8 cellular contexts compared by ENCODE assay signal in the genomic region with DNA sequence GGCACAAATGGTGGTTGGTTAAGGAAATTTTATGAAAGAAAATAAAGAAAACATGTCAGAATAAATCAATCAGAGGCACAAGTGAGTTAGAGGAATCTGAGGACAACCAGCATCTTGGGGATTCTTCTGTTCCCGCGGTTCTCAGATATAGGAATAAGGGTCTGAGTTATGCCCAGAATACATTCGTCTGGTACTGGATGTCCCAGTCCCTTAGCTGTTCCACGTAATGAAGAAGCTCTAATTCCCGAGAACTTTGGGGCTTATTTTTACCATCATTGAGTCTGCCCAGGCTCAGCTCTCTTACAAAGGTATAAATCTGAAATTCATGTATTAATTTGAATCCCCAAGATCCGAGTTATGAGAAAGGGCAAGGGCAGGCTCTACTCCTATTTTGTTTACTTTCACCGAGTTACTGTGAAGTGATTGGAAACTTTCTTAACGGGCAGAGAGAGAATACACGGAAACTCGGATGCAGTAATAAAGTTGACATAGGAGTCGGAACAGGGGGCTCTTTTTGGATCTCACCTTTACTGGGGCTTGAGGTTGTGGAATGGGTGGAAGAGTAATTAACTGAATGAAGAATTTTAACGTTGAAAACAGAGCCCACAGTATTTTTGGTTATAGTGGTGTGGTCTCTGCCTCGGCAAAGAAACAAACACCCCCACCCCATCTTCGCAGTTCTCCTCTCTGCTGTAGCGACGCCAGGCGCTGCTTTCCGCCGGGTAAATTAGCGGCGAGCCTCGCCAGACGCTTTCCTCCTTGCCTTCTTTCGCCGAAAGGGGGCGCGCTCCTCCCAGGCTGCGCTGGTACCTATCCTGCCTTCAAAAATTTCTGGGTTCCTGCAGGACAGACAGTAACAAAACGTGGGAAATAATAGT. TPM values are rescaled to one million over a fixed set of nuclear protein-coding genes. Genes with fewer than 3 reads are reported as not detected.
DNase-seq lines count a peak whose midpoint lies in the region; ATAC-seq and TF ChIP-seq lines count a peak whose summit lies in the region.

No MANE protein-coding gene starts in this region.

- peak overlapping the region; percentile 97 to 99 for H3K27ac ChIP-seq in SK-N-SH (ENCODE audit: low read depth in 2 of 2, low read length in 1 of 2)

- TF ChIP-seq EP300 in SK-N-SH (IDR thresholded peaks at IDR 0.05; ENCODE audit: borderline replicate concordance in 1 of 2, low read depth in 1 of 2, low read length in 1 of 2), result no peak

- peak overlapping the region; percentile 99 for H3K9ac ChIP-seq in SK-N-SH

- peak overlapping the region; percentile 66 to 87 for H3K4me3 ChIP-seq in SK-N-SH (ENCODE audit: low read depth in 2 of 2, low read length in 1 of 2)

- peaks cover 66% of the 10 kb centered on the region for H3F3A ChIP-seq in SK-N-SH (replicated peaks; ENCODE audit: insufficient read depth)

- no peaks in the 10 kb centered on the region for H3K9me3 ChIP-seq in SK-N-SH

- H3K27me3 Mint-ChIP-seq in activated T-helper 1 cell treated with anti-CD3 and anti-CD28 coated beads, Interleukin-12 subunit alpha, Interleukin-12 subunit beta, Interleukin-2, Interleukin-4 antibody, amounts not matched to agents 30 ng/mL and 10 ng/mL and 1 ng/mL, durations not matched to agents 14 hours and 24 hours and 36 hours (ENCODE audit: insufficient read depth), result peaks cover 63% of the 10 kb centered on the region

- CTCF ChIA-PET in SK-N-SH (lab: Yijun Ruan, JAX), result no interaction called here

- POLR2A ChIA-PET in SK-N-SH (lab: Yijun Ruan, JAX), result no interaction called here

- H3K9me3 Mint-ChIP-seq in activated T-helper 1 cell treated with anti-CD3 and anti-CD28 coated beads, Interleukin-12 subunit alpha, Interleukin-12 subunit beta, Interleukin-2, Interleukin-4 antibody, amounts not matched to agents 30 ng/mL and 10 ng/mL and 1 ng/mL, durations not matched to agents 14 hours and 24 hours and 36 hours, result no peaks in the 10 kb centered on the region

- peaks cover 100% of the 10 kb centered on the region for H3K79me2 ChIP-seq in SK-N-SH (ENCODE audit: insufficient read depth)

- peak; percentile 56 for TF ChIP-seq CTCF in GM10266 (IDR thresholded peaks at IDR 0.05; ENCODE audit: control insufficient read depth, insufficient read depth, low read depth, missing control alignments)
- peak; percentile 98 for TF ChIP-seq CTCF in SK-N-SH (IDR thresholded peaks at IDR 0.05)

- H3K27ac Mint-ChIP-seq in activated T-helper 1 cell treated with anti-CD3 and anti-CD28 coated beads, Interleukin-12 subunit alpha, Interleukin-12 subunit beta, Interleukin-2, Interleukin-4 antibody, amounts not matched to agents 30 ng/mL and 10 ng/mL and 1 ng/mL, durations not matched to agents 14 hours and 24 hours and 36 hours, result no peak overlapping the region

- no peak overlapping the region for H3K4me3 Mint-ChIP-seq in activated T-helper 1 cell treated with anti-CD3 and anti-CD28 coated beads, Interleukin-12 subunit alpha, Interleukin-12 subunit beta, Interleukin-2, Interleukin-4 antibody, amounts not matched to agents 30 ng/mL and 10 ng/mL and 1 ng/mL, durations not matched to agents 14 hours and 24 hours and 36 hours

- intact Hi-C loops in Right ventricle myocardium superior (cut with DNase I) (no loop called here), sciatic nerve (cut with DNase I) (no loop called here)
- intact Hi-C loops in activated T-helper 1 cell treated with anti-CD3 and anti-CD28 coated beads, Interleukin-12 subunit alpha, Interleukin-12 subunit beta, Interleukin-2, Interleukin-4 antibody, amounts not matched to agents 30 ng/mL and 10 ng/mL and 1 ng/mL, durations not matched to agents 14 hours and 24 hours and 36 hours (cut with micrococcal nuclease), result loop anchor here (5.0 kb wide), 1 partner anchor 744 kb away; no protein-coding TSS in a partner anchor

- H3K36me3 ChIP-seq in SK-N-SH (replicated peaks in 1 of 2; ENCODE audit: control insufficient read depth in 1 of 2, insufficient read depth in 2 of 2, low read length in 1 of 2), result peaks cover 26 to 77% of the 10 kb centered on the region in 2 experiments

- H3K9me2 ChIP-seq in SK-N-SH, result no peaks in the 10 kb centered on the region

- peak; percentile 60 for TF ChIP-seq RAD21 in SK-N-SH (IDR thresholded peaks at IDR 0.05; ENCODE audit: low read length)

- no peak overlapping the region for H2AFZ ChIP-seq in SK-N-SH (ENCODE audit: low read depth)

- H4K20me1 ChIP-seq in SK-N-SH (ENCODE audit: insufficient read depth), result no peaks in the 10 kb centered on the region

- ATAC-seq in Right ventricle myocardium superior (ENCODE audit: poor library complexity) (peak; percentile 60), sciatic nerve (peak; percentile 62), GM19463 (IDR thresholded peaks at IDR 0.05; ENCODE audit: unreplicated experiment) (no peak), GM18867 (IDR thresholded peaks at IDR 0.05; ENCODE audit: unreplicated experiment) (no peak)

- no peaks in the 10 kb centered on the region for H3K27me3 ChIP-seq in SK-N-SH (ENCODE audit: insufficient read depth)

- H3K36me3 Mint-ChIP-seq in activated T-helper 1 cell treated with anti-CD3 and anti-CD28 coated beads, Interleukin-12 subunit alpha, Interleukin-12 subunit beta, Interleukin-2, Interleukin-4 antibody, amounts not matched to agents 30 ng/mL and 10 ng/mL and 1 ng/mL, durations not matched to agents 14 hours and 24 hours and 36 hours (ENCODE audit: low read depth), result peaks cover 6% of the 10 kb centered on the region

- no peaks in the 10 kb centered on the region for H3K4me1 Mint-ChIP-seq in activated T-helper 1 cell treated with anti-CD3 and anti-CD28 coated beads, Interleukin-12 subunit alpha, Interleukin-12 subunit beta, Interleukin-2, Interleukin-4 antibody, amounts not matched to agents 30 ng/mL and 10 ng/mL and 1 ng/mL, durations not matched to agents 14 hours and 24 hours and 36 hours (ENCODE audit: low read depth)

- peak overlapping the region; percentile 92 for H3K4me2 ChIP-seq in SK-N-SH

- H3K4me1 ChIP-seq in SK-N-SH (ENCODE audit: control insufficient read depth in 1 of 2, insufficient read depth in 2 of 2, low read depth in 1 of 2, low read length in 1 of 2), result peaks cover 6 to 25% of the 10 kb centered on the region in 2 experiments

- WGBS in SK-N-SH (ENCODE audit: low lambda C conversion rate), result 4% methylated on average over 28 of the region's 29 CpGs

- DNase-seq in GM10266 (ENCODE audit: extremely low spot score) (no peak), SK-N-SH (peak; percentile 56), Right ventricle myocardium superior (peak; percentile 69), sciatic nerve (ENCODE audit: low spot score) (peak; percentile 89), EL (no peak)
- DNase-seq in activated T-helper 1 cell treated with anti-CD3 and anti-CD28 coated beads, Interleukin-12 subunit alpha, Interleukin-12 subunit beta, Interleukin-2, Interleukin-4 antibody, amounts not matched to agents 30 ng/mL and 10 ng/mL and 1 ng/mL, durations not matched to agents 14 hours and 24 hours and 36 hours (ENCODE audit: low spot score), result no peak

TF ChIP-seq in SK-N-SH, 30 proteins besides CTCF, POLR2A, EP300 and RAD21 (continues in another document):
- TF ChIP-seq REST (IDR thresholded peaks at IDR 0.05; ENCODE audit: low read depth, low read length) (0 out of 2 replicates have a peak, but pooled peaks have one; percentile 29), SMC3 (IDR thresholded peaks at IDR 0.05; ENCODE audit: low read depth, low read length) (peak; percentile 71), FOXM1 (IDR thresholded peaks at IDR 0.05; ENCODE audit: low read depth) (no peak), IRF3 (IDR thresholded peaks at IDR 0.05; ENCODE audit: low read depth, low read length) (no peak), TCF12 (IDR thresholded peaks at IDR 0.05) (0 out of 2 replicates have a peak, but pooled peaks have one; percentile 19), TAF1 (IDR thresholded peaks at IDR 0.05; ENCODE audit: borderline replicate concordance, low read depth, low read length) (peak; percentile 43; the same call in 1 of the 2 replicates)

RNA-seq across cellular contexts. Expression of gene PRRX1, which starts 7.1 kb away (rescaled TPM):
- 356 and 431 TPM in 2 replicates for polyA plus RNA-seq in SK-N-SH (2012; rRNA removed)
- polyA plus RNA-seq in SK-N-SH (2012; cell fraction: cytosol; rRNA removed), result 352 and 421 TPM in 2 replicates
- 197 and 345 TPM in 2 replicates for polyA plus RNA-seq in SK-N-SH (2012; cell fraction: nucleus; rRNA removed)
- total RNA-seq in Right ventricle myocardium superior, result 35.8 TPM
- 169 TPM for total RNA-seq in sciatic nerve
- total RNA-seq in activated T-helper 1 cell treated with anti-CD3 and anti-CD28 coated beads, Interleukin-12 subunit alpha, Interleukin-12 subunit beta, Interleukin-2, Interleukin-4 antibody, amounts not matched to agents 30 ng/mL and 10 ng/mL and 1 ng/mL, durations not matched to agents 14 hours and 24 hours and 36 hours, result not detected in 2 replicates

Comparison
In these comparisons a context has a peak if more than half of its experiments do, and no peak if none do; other contexts are left out.
1. DNase-seq: peak in SK-N-SH (single experiment), Right ventricle myocardium superior (single experiment) and sciatic nerve (single experiment); none in GM10266 (single experiment), activated T-helper 1 cell treated with anti-CD3 and anti-CD28 coated beads, Interleukin-12 subunit alpha, Interleukin-12 subunit beta, Interleukin-2, Interleukin-4 antibody, amounts not matched to agents 30 ng/mL and 10 ng/mL and 1 ng/mL, durations not matched to agents 14 hours and 24 hours and 36 hours (single experiment) and EL (single experiment).
2. ATAC-seq: peak in Right ventricle myocardium superior (single experiment) and sciatic nerve (single experiment); none in GM19463 (single experiment) and GM18867 (single experiment).
3. RNA of gene PRRX1, which starts 7.1 kb away (total RNA-seq): 169 TPM in sciatic nerve (single experiment) and 35.8 TPM in Right ventricle myocardium superior (single experiment); not detected in activated T-helper 1 cell treated with anti-CD3 and anti-CD28 coated beads, Interleukin-12 subunit alpha, Interleukin-12 subunit beta, Interleukin-2, Interleukin-4 antibody, amounts not matched to agents 30 ng/mL and 10 ng/mL and 1 ng/mL, durations not matched to agents 14 hours and 24 hours and 36 hours; every median in the first group is over 10 times any median in the second.